Comparison of ENCODE assay signal across 8 cellular contexts in genomic region chr1:234656981-234657651, GRCh38. TPM values are rescaled to one million over a fixed set of nuclear protein-coding genes. Genes with fewer than 3 reads are reported as not detected.
DNase-seq lines count a peak whose midpoint lies in the region; ATAC-seq and TF ChIP-seq lines count a peak whose summit lies in the region.

No MANE protein-coding gene starts in this region.

- H3K27ac Mint-ChIP-seq in CD8-positive, alpha-beta T cell = no peak overlapping the region

- H3K36me3 ChIP-seq in CD8-positive, alpha-beta T cell (ENCODE audit: insufficient read depth, low read length) = no peaks in the 10 kb centered on the region

- no peak overlapping the region for H3K27ac ChIP-seq in CD8-positive, alpha-beta T cell (ENCODE audit: low read depth, low read length)

- no peaks in the 10 kb centered on the region for H3K27me3 ChIP-seq in CD8-positive, alpha-beta T cell (ENCODE audit: insufficient read depth, low read length)

- H3K4me1 ChIP-seq in CD8-positive, alpha-beta T cell (ENCODE audit: insufficient read depth, low read length) = no peaks in the 10 kb centered on the region

- no peaks in the 10 kb centered on the region for H3K27me3 Mint-ChIP-seq in CD8-positive, alpha-beta T cell (ENCODE audit: low read depth)

- ATAC-seq in CD8-positive, alpha-beta T cell = no peak
- ATAC-seq in HG02798 (IDR thresholded peaks at IDR 0.05; ENCODE audit: poor library complexity, unreplicated experiment) = no peak

- H3K9me3 Mint-ChIP-seq in CD8-positive, alpha-beta T cell = no peaks in the 10 kb centered on the region

- H3K9me3 ChIP-seq in CD8-positive, alpha-beta T cell (ENCODE audit: low read length) = no peaks in the 10 kb centered on the region

- H3K36me3 Mint-ChIP-seq in CD8-positive, alpha-beta T cell = no peaks in the 10 kb centered on the region

- no peak overlapping the region for H3K4me3 ChIP-seq in CD8-positive, alpha-beta T cell (ENCODE audit: low read depth, low read length)

- no peak overlapping the region for H3K4me3 Mint-ChIP-seq in CD8-positive, alpha-beta T cell

- POLR2A ChIA-PET in CD8-positive, alpha-beta T cell (lab: Charles Lee) = interaction anchor here (1.7 kb wide), 1 partner anchor 44 kb away, joined by 4 read pairs; no protein-coding TSS in a partner anchor

- CTCF ChIA-PET in CD8-positive, alpha-beta T cell (lab: Charles Lee) = no interaction called here

- TF ChIP-seq CTCF in CD8-positive, alpha-beta T cell (IDR thresholded peaks at IDR 0.05) = no peak

- DNase-seq in stimulated activated CD4-positive, alpha-beta T cell treated with anti-CD3 and anti-CD28 coated beads, Interleukin-4, amount 100 ng/mL, for 24 hours = peak; percentile 34
- DNase-seq in stimulated activated CD4-positive, alpha-beta T cell treated with anti-CD3 and anti-CD28 coated beads, Interleukin-4, amount 100 ng/mL, for 1 hour = no peak
- peak; percentile 75 for DNase-seq in NCI-H226
- DNase-seq in cerebellum (ENCODE audit: low spot score) = peak; percentile 10
- DNase-seq in midbrain (lab: John Stamatoyannopoulos, UW) = peak; percentile 14
- DNase-seq in CD8-positive, alpha-beta T cell = no peak
- no peak for DNase-seq in amygdala (lab: John Stamatoyannopoulos, UW)

- H3K4me1 Mint-ChIP-seq in CD8-positive, alpha-beta T cell (ENCODE audit: low read depth) = no peaks in the 10 kb centered on the region

- intact Hi-C loops in CD8-positive, alpha-beta T cell (cut with DNase I, micrococcal nuclease) = no loop called here

RNA-seq across cellular contexts. Expression of gene IRF2BP2, which starts 47.1 kb away (rescaled TPM):
- 96.2 TPM for total RNA-seq in cerebellum
- total RNA-seq in CD8-positive, alpha-beta T cell = 100 to 1,000 TPM; 707 to 714 TPM

Comparison
In these comparisons a context has a peak if more than half of its experiments do, and no peak if none do; other contexts are left out.
1. DNase-seq: peak in stimulated activated CD4-positive, alpha-beta T cell treated with anti-CD3 and anti-CD28 coated beads, Interleukin-4, amount 100 ng/mL, for 24 hours (single experiment), NCI-H226 (single experiment), cerebellum (single experiment) and midbrain (single experiment); none in stimulated activated CD4-positive, alpha-beta T cell treated with anti-CD3 and anti-CD28 coated beads, Interleukin-4, amount 100 ng/mL, for 1 hour (single experiment), CD8-positive, alpha-beta T cell (0 of 7) and amygdala (0 of 56).